18 cellular contexts compared by ENCODE assay signal in the genomic region with DNA sequence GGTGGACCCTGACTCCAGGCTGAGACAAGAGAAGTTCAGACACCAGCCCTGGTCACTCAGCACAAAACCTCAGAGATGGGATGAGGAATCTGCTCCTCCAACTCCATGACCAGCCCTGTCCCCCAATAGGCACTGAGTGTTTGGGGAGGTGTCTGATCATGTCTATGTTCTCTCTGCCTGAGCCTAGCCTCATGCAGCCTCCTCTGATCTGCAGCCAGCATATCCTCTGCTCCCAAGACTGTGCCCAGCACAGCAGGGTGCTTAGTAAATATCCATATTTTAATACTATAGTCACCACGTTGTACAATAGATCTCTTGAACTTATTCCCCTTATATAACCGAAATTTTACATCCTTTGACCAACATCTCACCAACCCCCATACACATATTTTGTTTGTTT.
"Had no signal": no experiment of that assay in that cellular context is flagged by ENCODE, and none has a peak within 500 bp of the region (broad histone marks: within the 10 kb centered on the region; RNA-seq: fewer than 3 reads in every experiment).

No MANE protein-coding gene starts in this region.

- DNase-seq: activated CD4-positive, alpha-beta memory T cell treated with anti-CD3 and anti-CD28 coated beads for 36 hours; activated CD4-positive, alpha-beta T cell treated with anti-CD3 and anti-CD28 coated beads for 48 hours; activated naive CD4-positive, alpha-beta T cell treated with Interleukin-2 at 50 U/mL for 16 hours; activated naive CD8-positive, alpha-beta T cell treated with anti-CD3 and anti-CD28 coated beads for 36 hours; activated T-cell treated with anti-CD3 and anti-CD28 coated beads, Interleukin-2, amount 50 U/mL, for 1 hour; colonic mucosa; left cardiac atrium; naive B cell; occipital lobe; posterior cingulate gyrus; stimulated activated CD4-positive, alpha-beta T cell treated with anti-CD3 and anti-CD28 coated beads, Interleukin-4, amount 100 ng/mL, for 1 hour; stimulated activated naive CD4-positive, alpha-beta T cell treated with Interleukin-2 at 50 U/mL for 16 hours; uterus had no signal

- H3K4me1 Mint-ChIP-seq: activated naive CD8-positive, alpha-beta T cell treated with anti-CD3 and anti-CD28 coated beads for 36 hours; activated T-helper 17 cell treated with anti-CD3 and anti-CD28 coated beads, Interleukin-2, amount 50 U/mL, for 72 hours; central memory CD8-positive, alpha-beta T cell; memory B cell; naive B cell had no signal

- H3K36me3 Mint-ChIP-seq: activated CD4-positive, alpha-beta memory T cell treated with anti-CD3 and anti-CD28 coated beads for 36 hours; activated naive CD8-positive, alpha-beta T cell treated with anti-CD3 and anti-CD28 coated beads for 36 hours; memory B cell; naive B cell had no signal

- H3K9me3 Mint-ChIP-seq: activated CD4-positive, alpha-beta memory T cell treated with anti-CD3 and anti-CD28 coated beads for 36 hours; activated naive CD8-positive, alpha-beta T cell treated with anti-CD3 and anti-CD28 coated beads for 36 hours; activated T-helper 17 cell treated with anti-CD3 and anti-CD28 coated beads, Interleukin-2, amount 50 U/mL, for 72 hours; central memory CD8-positive, alpha-beta T cell; memory B cell had no signal

- H3K9me3 ChIP-seq: colonic mucosa, heart left ventricle, tibial nerve, uterus had no signal

- H3K27ac ChIP-seq: colonic mucosa, tibial nerve, uterus had no signal

- H3K4me1 ChIP-seq: colonic mucosa, uterus had no signal

- ATAC-seq: activated T-helper 17 cell treated with anti-CD3 and anti-CD28 coated beads, Interleukin-2, amount 50 U/mL, for 72 hours; heart left ventricle; left cardiac atrium had no signal

- H3K36me3 ChIP-seq: colonic mucosa, heart left ventricle, tibial nerve, uterus had no signal

- H3K27ac Mint-ChIP-seq: activated CD4-positive, alpha-beta memory T cell treated with anti-CD3 and anti-CD28 coated beads for 36 hours; activated naive CD8-positive, alpha-beta T cell treated with anti-CD3 and anti-CD28 coated beads for 36 hours; activated T-helper 17 cell treated with anti-CD3 and anti-CD28 coated beads, Interleukin-2, amount 50 U/mL, for 72 hours; memory B cell had no signal

- H3K27me3 ChIP-seq: colonic mucosa, heart left ventricle, tibial nerve, uterus had no signal

- H3K4me3 ChIP-seq: colonic mucosa, heart left ventricle, tibial nerve, uterus had no signal

- H3K4me3 Mint-ChIP-seq: activated CD4-positive, alpha-beta memory T cell treated with anti-CD3 and anti-CD28 coated beads for 36 hours; activated naive CD8-positive, alpha-beta T cell treated with anti-CD3 and anti-CD28 coated beads for 36 hours; activated T-helper 17 cell treated with anti-CD3 and anti-CD28 coated beads, Interleukin-2, amount 50 U/mL, for 72 hours; central memory CD8-positive, alpha-beta T cell; memory B cell; naive B cell had no signal
